In the genomic region with DNA sequence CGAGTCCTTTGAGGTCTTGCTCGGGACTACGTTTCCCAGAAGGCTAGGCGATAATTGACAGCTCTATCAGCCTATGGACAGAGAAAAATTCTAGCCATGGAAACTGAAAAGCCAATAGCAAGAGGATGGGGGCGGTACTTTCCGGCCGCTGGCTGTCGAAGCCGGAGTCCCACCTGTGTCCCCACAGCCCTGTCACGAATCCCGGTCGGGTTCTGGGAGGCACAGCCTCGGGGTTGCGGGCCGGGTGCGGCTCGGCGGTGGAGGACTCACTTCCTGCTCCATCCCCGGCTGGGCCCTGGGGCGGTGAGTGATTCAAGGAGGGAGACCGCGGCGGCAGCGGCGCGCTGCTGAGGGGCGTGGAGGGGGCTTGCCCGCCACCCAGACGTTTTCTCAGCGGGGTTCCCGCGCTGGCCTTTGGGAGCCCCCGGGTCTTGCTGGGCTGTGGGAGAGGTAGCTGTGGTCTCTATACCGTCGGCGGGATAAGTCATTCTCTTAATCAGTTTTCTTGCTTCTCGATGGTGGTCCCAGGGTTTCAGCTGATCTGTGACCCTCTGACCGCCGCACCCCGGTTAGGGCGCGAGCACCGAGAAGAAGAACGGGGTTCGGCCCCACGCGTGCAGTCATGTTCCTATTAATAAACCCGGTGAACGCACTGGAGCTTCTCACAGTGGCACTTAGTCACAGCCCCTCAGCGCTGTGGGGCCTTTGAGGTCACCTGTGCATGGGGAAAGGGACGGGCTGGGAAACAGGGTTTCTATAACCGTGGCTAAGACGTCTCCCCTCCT, we compare ENCODE assay signal across 1 cellular context.
TF ChIP-seq lines count a peak whose summit lies in the region.

A gene (plus strand): TSS at position 176 of the 785 bp plus-strand sequence. CDS start 2,377 bp downstream, outside the sequence.

TF ChIP-seq in SK-N-SH, 30 proteins besides CTCF, POLR2A, EP300 and RAD21 (continued from another document):
- TF ChIP-seq SIN3A (IDR thresholded peaks at IDR 0.05; ENCODE audit: borderline replicate concordance, low read depth, low read length) = 0 out of 2 replicates have a peak, but pooled peaks have one; percentile 19
- peak; percentile 93 for TF ChIP-seq CHD2 (IDR thresholded peaks at IDR 0.05; ENCODE audit: low read length, partially characterized antibody)
- no peak for TF ChIP-seq FOXM1 (IDR thresholded peaks at IDR 0.05; ENCODE audit: low read depth)
- TF ChIP-seq MEF2A (IDR thresholded peaks at IDR 0.05; ENCODE audit: borderline replicate concordance, low read depth) = no peak
- no peak for TF ChIP-seq EZH2phosphoT487 (IDR thresholded peaks at IDR 0.05; ENCODE audit: borderline replicate concordance, low read depth)
- peak; percentile 82 for TF ChIP-seq GABPA (IDR thresholded peaks at IDR 0.05; ENCODE audit: low read depth)
- TF ChIP-seq YY1 (IDR thresholded peaks at IDR 0.05; ENCODE audit: low read depth) = no peak
- TF ChIP-seq MXI1 (IDR thresholded peaks at IDR 0.05; ENCODE audit: low read depth, low read length) = peak; percentile 75
- TF ChIP-seq, protein P1, sequence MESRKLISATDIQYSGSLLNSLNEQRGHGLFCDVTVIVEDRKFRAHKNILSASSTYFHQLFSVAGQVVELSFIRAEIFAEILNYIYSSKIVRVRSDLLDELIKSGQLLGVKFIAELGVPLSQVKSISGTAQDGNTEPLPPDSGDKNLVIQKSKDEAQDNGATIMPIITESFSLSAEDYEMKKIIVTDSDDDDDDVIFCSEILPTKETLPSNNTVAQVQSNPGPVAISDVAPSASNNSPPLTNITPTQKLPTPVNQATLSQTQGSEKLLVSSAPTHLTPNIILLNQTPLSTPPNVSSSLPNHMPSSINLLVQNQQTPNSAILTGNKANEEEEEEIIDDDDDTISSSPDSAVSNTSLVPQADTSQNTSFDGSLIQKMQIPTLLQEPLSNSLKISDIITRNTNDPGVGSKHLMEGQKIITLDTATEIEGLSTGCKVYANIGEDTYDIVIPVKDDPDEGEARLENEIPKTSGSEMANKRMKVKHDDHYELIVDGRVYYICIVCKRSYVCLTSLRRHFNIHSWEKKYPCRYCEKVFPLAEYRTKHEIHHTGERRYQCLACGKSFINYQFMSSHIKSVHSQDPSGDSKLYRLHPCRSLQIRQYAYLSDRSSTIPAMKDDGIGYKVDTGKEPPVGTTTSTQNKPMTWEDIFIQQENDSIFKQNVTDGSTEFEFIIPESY (IDR thresholded peaks at IDR 0.05; ENCODE audit: borderline replicate concordance, low read depth) = no peak
- TF ChIP-seq TAF1 (IDR thresholded peaks at IDR 0.05; ENCODE audit: borderline replicate concordance, low read depth, low read length) = no peak
- TF ChIP-seq JUND (IDR thresholded peaks at IDR 0.05) = no peak
- TF ChIP-seq GATA2 (CRISPR knock-in tag; IDR thresholded peaks at IDR 0.05) = no peak
- TF ChIP-seq RCOR1 (IDR thresholded peaks at IDR 0.05; ENCODE audit: low read length) = no peak
- no peak for TF ChIP-seq NRF1 (IDR thresholded peaks at IDR 0.05; ENCODE audit: low read depth, low read length)
